Comparison of ENCODE assay signal across 8 cellular contexts in genomic region chr12:6586569-6586968, GRCh38. TPM values are rescaled to one million over a fixed set of nuclear protein-coding genes. Genes with fewer than 3 reads are reported as not detected.
DNase-seq lines count a peak whose midpoint lies in the region; ATAC-seq and TF ChIP-seq lines count a peak whose summit lies in the region.
"Not testable (repeated sequence)": the region's sequence is repeated elsewhere in the genome, so short reads cannot be mapped to it uniquely, and the experiment has no call there.
"Had no signal": no experiment of that assay in that cellular context is flagged by ENCODE, and none has a peak within 500 bp of the region (broad histone marks: within the 10 kb centered on the region; RNA-seq: fewer than 3 reads in every experiment).

No MANE protein-coding gene starts in this region.

- not testable (repeated sequence) for H3K4me3 Mint-ChIP-seq in activated CD8-positive, alpha-beta T cell treated with anti-CD3 and anti-CD28 coated beads, Interleukin-2, amount 10 ng/mL, durations not matched to agents 7 days and 5 days; endodermal cell

- not testable (repeated sequence) for H2BK5ac ChIP-seq in IMR-90 (ENCODE audit: low read depth, low read length, poor library complexity, severe bottlenecking)

- POLR2A ChIA-PET in IMR-90 (lab: Charles Lee; ENCODE audit: unreplicated experiment): not testable (repeated sequence)
- POLR2A ChIA-PET in activated CD8-positive, alpha-beta T cell treated with anti-CD3 and anti-CD28 coated beads, Interleukin-2, amount 10 ng/mL, durations not matched to agents 7 days and 5 days (lab: Charles Lee): interaction anchor here (1.0 kb wide), 1 partner anchor 13 kb away, joined by 3 read pairs; no protein-coding TSS in a partner anchor

- peak overlapping the region; percentile 45 for H3K27ac Mint-ChIP-seq in activated CD8-positive, alpha-beta T cell treated with anti-CD3 and anti-CD28 coated beads, Interleukin-2, amount 10 ng/mL, durations not matched to agents 7 days and 5 days
- H3K27ac Mint-ChIP-seq in activated naive CD4-positive, alpha-beta T cell treated with anti-CD3 and anti-CD28 coated beads, Interleukin-2, amount 50 U/mL, for 72 hours: peak overlapping the region; percentile 26 to 68
- peak overlapping the region; percentile 8 for H3K27ac Mint-ChIP-seq in endodermal cell

- H3K18ac ChIP-seq in IMR-90 (ENCODE audit: low read depth, low read length): not testable (repeated sequence)

- not testable (repeated sequence) for H2BK15ac ChIP-seq in IMR-90 (ENCODE audit: low read depth, low read length)

- TF ChIP-seq POLR2A in IMR-90 (IDR thresholded peaks at IDR 0.05; ENCODE audit: low read depth, low read length): not testable (repeated sequence)

- TF ChIP-seq CTCF in IMR-90 (conservative IDR thresholded peaks at IDR 0.05; ENCODE audit: low read depth, low read length); endodermal cell (conservative IDR thresholded peaks at IDR 0.05): not testable (repeated sequence)

- not testable (repeated sequence) for H3K9me1 ChIP-seq in IMR-90 (ENCODE audit: insufficient read depth, low read length)

- H3K4me1 Mint-ChIP-seq in activated CD8-positive, alpha-beta T cell treated with anti-CD3 and anti-CD28 coated beads, Interleukin-2, amount 10 ng/mL, durations not matched to agents 7 days and 5 days (ENCODE audit: low read depth); endodermal cell: not testable (repeated sequence)

- not testable (repeated sequence) for TF ChIP-seq RAD21 in IMR-90 (IDR thresholded peaks at IDR 0.05; ENCODE audit: low read length)

- ATAC-seq in IMR-90 (ENCODE audit: low read depth); activated CD8-positive, alpha-beta T cell treated with anti-CD3 and anti-CD28 coated beads, Interleukin-2, amount 10 ng/mL, durations not matched to agents 7 days and 5 days; activated naive CD4-positive, alpha-beta T cell treated with anti-CD3 and anti-CD28 coated beads, Interleukin-2, amount 50 U/mL, for 72 hours: not testable (repeated sequence)

- not testable (repeated sequence) for BruUV-seq in IMR-90 (replicated peaks; lab: Mats Ljungman, UMichigan)

- not testable (repeated sequence) for H3K27me3 ChIP-seq in IMR-90 (ENCODE audit: control insufficient read depth, insufficient read depth, low read length); endodermal cell (ENCODE audit: control insufficient read depth, insufficient read depth, low read length, poor library complexity, severe bottlenecking)

- H2AK9ac ChIP-seq in IMR-90 (replicated peaks; ENCODE audit: low read depth, low read length, poor library complexity): not testable (repeated sequence)

- H3K9me3 Mint-ChIP-seq in activated CD8-positive, alpha-beta T cell treated with anti-CD3 and anti-CD28 coated beads, Interleukin-2, amount 10 ng/mL, durations not matched to agents 7 days and 5 days (ENCODE audit: insufficient read depth); activated naive CD4-positive, alpha-beta T cell treated with anti-CD3 and anti-CD28 coated beads, Interleukin-2, amount 50 U/mL, for 72 hours; endodermal cell: not testable (repeated sequence)

- H4K20me1 ChIP-seq in IMR-90 (ENCODE audit: insufficient read depth, low read length): not testable (repeated sequence)

- H3K4me3 ChIP-seq in IMR-90 (ENCODE audit: insufficient read depth, low read depth, low read length); endodermal cell (ENCODE audit: low read length): not testable (repeated sequence)

- H2AK5ac ChIP-seq in IMR-90 (ENCODE audit: low read depth, low read length): not testable (repeated sequence)

- peak; percentile 25 for DNase-seq in ELR (ENCODE audit: low read depth)
- not testable (repeated sequence) for DNase-seq in IMR-90; activated CD8-positive, alpha-beta T cell treated with anti-CD3 and anti-CD28 coated beads, Interleukin-2, amount 10 ng/mL, durations not matched to agents 7 days and 5 days; activated naive CD4-positive, alpha-beta T cell treated with anti-CD3 and anti-CD28 coated beads, Interleukin-2, amount 50 U/mL, for 72 hours (ENCODE audit: low spot score in 2 of 2); endodermal cell
- peak; percentile 18 for DNase-seq in posterior vena cava (ENCODE audit: low spot score)

- not testable (repeated sequence) for H4K91ac ChIP-seq in IMR-90 (ENCODE audit: insufficient read depth, low read depth, low read length)

- H3K14ac ChIP-seq in IMR-90 (replicated peaks; ENCODE audit: low read depth, low read length): not testable (repeated sequence)

- H3K4me1 ChIP-seq in IMR-90 (ENCODE audit: control insufficient read depth, insufficient read depth, low read length); endodermal cell (ENCODE audit: control insufficient read depth, insufficient read depth, low read length): not testable (repeated sequence)

- not testable (repeated sequence) for H3K4ac ChIP-seq in IMR-90 (ENCODE audit: low read depth, low read length)

- peaks cover 27 to 31% of the 10 kb centered on the region in 2 experiments for H3K79me1 ChIP-seq in IMR-90 (ENCODE audit: low read depth in 1 of 2, low read length in 2 of 2)

- H3K9ac ChIP-seq in IMR-90 (ENCODE audit: low read depth, low read length); endodermal cell (ENCODE audit: extremely low read depth, low read length, poor library complexity, severe bottlenecking): not testable (repeated sequence)

- not testable (repeated sequence) for H3K27ac ChIP-seq in IMR-90 (ENCODE audit: insufficient read depth, low read length); endodermal cell (ENCODE audit: low read depth, low read length)

- 85% methylated on average over 4 of the region's 8 CpGs; no CpG with 5 or more reads in 1 of the 2 experiments for WGBS in IMR-90 (ENCODE audit: extremely low coverage in 2 of 2, insufficient read length in 1 of 2), 2 experiments
- WGBS in endodermal cell (ENCODE audit: insufficient coverage in 1 of 2, insufficient read length in 1 of 2), 2 experiments: 87 to 97% methylated on average over 4 to 8 of the region's 8 CpGs

- dilution Hi-C loops in IMR-90 (cut with HindIII; ENCODE audit: low sequenced_read_pairs, unreplicated experiment): not testable (repeated sequence)

- H3K4me2 ChIP-seq in IMR-90 (ENCODE audit: low read depth, low read length): not testable (repeated sequence)

- not testable (repeated sequence) for H3K23ac ChIP-seq in IMR-90 (ENCODE audit: low read depth, low read length)

- peaks cover 71% of the 10 kb centered on the region for H3K36me3 ChIP-seq in IMR-90 (ENCODE audit: control insufficient read depth, insufficient read depth, low read length)
- peaks cover 89% of the 10 kb centered on the region for H3K36me3 ChIP-seq in endodermal cell (ENCODE audit: control insufficient read depth, insufficient read depth, low read length)

- intact Hi-C loops in IMR-90 (cut with micrococcal nuclease); posterior vena cava (cut with DNase I): not testable (repeated sequence)

- CTCF ChIA-PET in IMR-90 (lab: Yijun Ruan, JAX): not testable (repeated sequence)
- CTCF ChIA-PET in activated CD8-positive, alpha-beta T cell treated with anti-CD3 and anti-CD28 coated beads, Interleukin-2, amount 10 ng/mL, durations not matched to agents 7 days and 5 days (lab: Charles Lee): interaction anchor here (1.4 to 1.5 kb wide), 3 partner anchors 9 to 18 kb away, joined by 3 to 4 read pairs (median 3); partner anchors contain the start of gene NOP2

- H2BK120ac ChIP-seq in IMR-90 (ENCODE audit: low read depth, low read length): not testable (repeated sequence)

- in situ Hi-C loops in IMR-90 (cut with MboI; ENCODE audit: low sequenced_read_pairs): not testable (repeated sequence)

- H3K27me3 Mint-ChIP-seq in activated CD8-positive, alpha-beta T cell treated with anti-CD3 and anti-CD28 coated beads, Interleukin-2, amount 10 ng/mL, durations not matched to agents 7 days and 5 days (ENCODE audit: low read depth); endodermal cell (ENCODE audit: insufficient read depth): not testable (repeated sequence)

- not testable (repeated sequence) for H2BK20ac ChIP-seq in IMR-90 (ENCODE audit: low read depth, low read length)

- H2AFZ ChIP-seq in IMR-90 (replicated peaks; ENCODE audit: low read length, poor library complexity): not testable (repeated sequence)

- H3K9me3 ChIP-seq in IMR-90 (ENCODE audit: control insufficient read depth, insufficient read depth, low read length); endodermal cell (ENCODE audit: control insufficient read depth, low read length): not testable (repeated sequence)

- H3K56ac ChIP-seq in IMR-90 (ENCODE audit: extremely low read depth, insufficient read depth, low read length): not testable (repeated sequence)

- peaks cover 59% of the 10 kb centered on the region for H3K36me3 Mint-ChIP-seq in activated CD8-positive, alpha-beta T cell treated with anti-CD3 and anti-CD28 coated beads, Interleukin-2, amount 10 ng/mL, durations not matched to agents 7 days and 5 days (ENCODE audit: low read depth)
- H3K36me3 Mint-ChIP-seq in activated naive CD4-positive, alpha-beta T cell treated with anti-CD3 and anti-CD28 coated beads, Interleukin-2, amount 50 U/mL, for 72 hours: peaks cover 26 to 28% of the 10 kb centered on the region in 2 donors
- H3K36me3 Mint-ChIP-seq in endodermal cell (ENCODE audit: low read depth): peaks cover 87% of the 10 kb centered on the region

- not testable (repeated sequence) for H4K5ac ChIP-seq in IMR-90 (ENCODE audit: low read depth, low read length)

- not testable (repeated sequence) for H4K8ac ChIP-seq in IMR-90 (ENCODE audit: low read depth in 2 of 2, low read length in 2 of 2)

RNA-seq across cellular contexts. Expression of gene NOP2, which starts 18.5 kb away (rescaled TPM):
- total RNA-seq in IMR-90 (2012; rRNA removed) (32.5 and 35.8 TPM in 2 replicates), endodermal cell (100 to 1,000 TPM in 1 of 2 donors, 10 to 100 TPM in 1; 51.6 to 135 TPM), posterior vena cava (10 to 100 TPM; 18.6 to 27.1 TPM)
- 49.9 and 51.7 TPM in 2 replicates for polyA plus RNA-seq in IMR-90 (2012; rRNA removed)
- 11.8 and 18.6 TPM in 2 replicates for polyA plus RNA-seq in IMR-90 (2012; cell fraction: cytosol; rRNA removed)
- 170 and 206 TPM in 2 replicates for polyA plus RNA-seq in IMR-90 (2012; cell fraction: nucleus; rRNA removed; ENCODE audit: low replicate concordance)
- 10 to 100 TPM; 84.2 to 87.6 TPM for total RNA-seq in activated CD8-positive, alpha-beta T cell treated with anti-CD3 and anti-CD28 coated beads, Interleukin-2, amount 10 ng/mL, durations not matched to agents 7 days and 5 days
- total RNA-seq in activated naive CD4-positive, alpha-beta T cell treated with anti-CD3 and anti-CD28 coated beads, Interleukin-2, amount 50 U/mL, for 72 hours: 10 to 100 TPM; 78.8 to 79.8 TPM
- 43.2 TPM for polyA plus RNA-seq in endodermal cell (2013, experiment 1 of 2)
- polyA plus RNA-seq in endodermal cell (2013, experiment 2 of 2): 38.9 TPM

RNA-seq across cellular contexts. Expression of gene CHD4, which starts 20.6 kb away (rescaled TPM):
- total RNA-seq in IMR-90 (2012; rRNA removed) (262 and 279 TPM in 2 replicates), endodermal cell (100 to 1,000 TPM; 276 to 385 TPM), posterior vena cava (100 to 1,000 TPM; 160 to 169 TPM)
- 99.8 and 116 TPM in 2 replicates for polyA plus RNA-seq in IMR-90 (2012; rRNA removed)
- polyA plus RNA-seq in IMR-90 (2012; cell fraction: cytosol; rRNA removed): 56.6 and 65.1 TPM in 2 replicates
- polyA plus RNA-seq in IMR-90 (2012; cell fraction: nucleus; rRNA removed; ENCODE audit: low replicate concordance): 126 and 164 TPM in 2 replicates
- 100 to 1,000 TPM; 277 to 292 TPM for total RNA-seq in activated CD8-positive, alpha-beta T cell treated with anti-CD3 and anti-CD28 coated beads, Interleukin-2, amount 10 ng/mL, durations not matched to agents 7 days and 5 days
- total RNA-seq in activated naive CD4-positive, alpha-beta T cell treated with anti-CD3 and anti-CD28 coated beads, Interleukin-2, amount 50 U/mL, for 72 hours: 100 to 1,000 TPM; 288 to 307 TPM
- 300 TPM for polyA plus RNA-seq in endodermal cell (2013, experiment 1 of 2)
- 277 TPM for polyA plus RNA-seq in endodermal cell (2013, experiment 2 of 2)

RNA-seq across cellular contexts. Expression of gene IFFO1, which starts 30.7 kb away (rescaled TPM):
- total RNA-seq in IMR-90 (2012; rRNA removed) (5.6 and 5.8 TPM in 2 replicates), endodermal cell (10 to 100 TPM; 10.9 to 30.7 TPM), posterior vena cava (10 to 100 TPM; 26.4 to 33.0 TPM)
- 35.1 and 37.8 TPM in 2 replicates for polyA plus RNA-seq in IMR-90 (2012; rRNA removed)
- 30.6 and 33.4 TPM in 2 replicates for polyA plus RNA-seq in IMR-90 (2012; cell fraction: cytosol; rRNA removed)
- polyA plus RNA-seq in IMR-90 (2012; cell fraction: nucleus; rRNA removed; ENCODE audit: low replicate concordance): 194 and 345 TPM in 2 replicates
- 10 to 100 TPM; 24.9 to 25.5 TPM for total RNA-seq in activated CD8-positive, alpha-beta T cell treated with anti-CD3 and anti-CD28 coated beads, Interleukin-2, amount 10 ng/mL, durations not matched to agents 7 days and 5 days
- total RNA-seq in activated naive CD4-positive, alpha-beta T cell treated with anti-CD3 and anti-CD28 coated beads, Interleukin-2, amount 50 U/mL, for 72 hours: 10 to 100 TPM; 10.3 to 16.4 TPM
- 16.6 TPM for polyA plus RNA-seq in endodermal cell (2013, experiment 1 of 2)
- polyA plus RNA-seq in endodermal cell (2013, experiment 2 of 2): 14.0 TPM

RNA-seq across cellular contexts. Expression of gene LPAR5, which starts 49.2 kb away (rescaled TPM):
- not detected in 2 replicates for total RNA-seq in IMR-90 (2012; rRNA removed)
- polyA plus RNA-seq in IMR-90 (2012; rRNA removed): not detected in 2 replicates
- 0.01 TPM in 1 of 2 replicates, not detected in the other for polyA plus RNA-seq in IMR-90 (2012; cell fraction: cytosol; rRNA removed)
- polyA plus RNA-seq in IMR-90 (2012; cell fraction: nucleus; rRNA removed; ENCODE audit: low replicate concordance): not detected in 2 replicates
- 10 to 100 TPM; 16.5 to 16.8 TPM for total RNA-seq in activated CD8-positive, alpha-beta T cell treated with anti-CD3 and anti-CD28 coated beads, Interleukin-2, amount 10 ng/mL, durations not matched to agents 7 days and 5 days
- 1 to 10 TPM; 2.8 to 5.1 TPM for total RNA-seq in activated naive CD4-positive, alpha-beta T cell treated with anti-CD3 and anti-CD28 coated beads, Interleukin-2, amount 50 U/mL, for 72 hours
- under 1 TPM; 0.24 to 0.73 TPM for total RNA-seq in endodermal cell
- 0.07 TPM for polyA plus RNA-seq in endodermal cell (2013, experiment 1 of 2)
- not detected for polyA plus RNA-seq in endodermal cell (2013, experiment 2 of 2)
- 1 to 10 TPM; 2.3 to 3.3 TPM for total RNA-seq in posterior vena cava
- total RNA-seq: Daoy, H7 had no signal

RNA-seq across cellular contexts. Expression of gene GAPDH, which starts 52.3 kb away (rescaled TPM):
- total RNA-seq in IMR-90 (2012; rRNA removed): 11,536 and 12,939 TPM in 2 replicates
- polyA plus RNA-seq in IMR-90 (2012; rRNA removed): 21,893 and 22,387 TPM in 2 replicates
- polyA plus RNA-seq in IMR-90 (2012; cell fraction: cytosol; rRNA removed): 8,363 and 20,126 TPM in 2 replicates
- 5,196 and 8,980 TPM in 2 replicates for polyA plus RNA-seq in IMR-90 (2012; cell fraction: nucleus; rRNA removed; ENCODE audit: low replicate concordance)
- 1,000 to 10,000 TPM; 6,175 to 6,471 TPM for total RNA-seq in activated CD8-positive, alpha-beta T cell treated with anti-CD3 and anti-CD28 coated beads, Interleukin-2, amount 10 ng/mL, durations not matched to agents 7 days and 5 days
- total RNA-seq in activated naive CD4-positive, alpha-beta T cell treated with anti-CD3 and anti-CD28 coated beads, Interleukin-2, amount 50 U/mL, for 72 hours: 1,000 to 10,000 TPM; 5,900 to 8,209 TPM
- total RNA-seq in endodermal cell: 1,000 to 10,000 TPM; 2,848 to 5,273 TPM
- 3,905 TPM for polyA plus RNA-seq in endodermal cell (2013, experiment 1 of 2)
- polyA plus RNA-seq in endodermal cell (2013, experiment 2 of 2): 3,777 TPM
- total RNA-seq in posterior vena cava: 1,000 to 10,000 TPM; 2,037 to 2,666 TPM
